2 cellular contexts compared by ENCODE assay signal in the genomic region with DNA sequence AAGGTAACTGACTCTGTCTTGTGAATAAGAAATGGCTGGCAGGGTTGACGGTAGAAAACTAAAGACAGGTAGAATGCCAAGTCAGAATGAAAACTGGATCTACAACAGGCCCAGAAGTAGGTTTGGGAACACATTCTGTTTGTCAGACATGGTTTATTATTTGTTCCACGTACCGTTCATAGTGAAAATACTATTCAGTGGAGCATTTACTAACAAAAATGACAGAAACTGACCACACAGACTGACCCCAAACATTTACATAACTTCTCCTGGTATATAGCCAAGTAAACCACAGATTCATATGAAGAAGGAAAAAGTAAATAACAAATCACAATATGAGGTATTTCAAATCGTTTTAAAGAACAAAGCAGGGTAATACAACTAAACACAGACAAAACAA.
A peak's percentile ranks its signal among the peaks of the same experiment; 100 is the strongest.
TF ChIP-seq lines count a peak whose summit lies in the region.

No MANE protein-coding gene starts in this region.

TF ChIP-seq in IMR-90, 13 proteins besides CTCF, POLR2A, EP300 and RAD21:
- TF ChIP-seq NFE2L2 (IDR thresholded peaks at IDR 0.05; ENCODE audit: low read depth, low read length) = no peak
TF ChIP-seq in IMR-90: peak in this region for 0.

TF ChIP-seq in GM12878, 131 proteins besides CTCF, POLR2A, EP300 and RAD21:
- TF ChIP-seq SRF (IDR thresholded peaks at IDR 0.05; ENCODE audit: low read depth in 2 of 2, low read length in 2 of 2) = no peak
- TF ChIP-seq, protein P1, sequence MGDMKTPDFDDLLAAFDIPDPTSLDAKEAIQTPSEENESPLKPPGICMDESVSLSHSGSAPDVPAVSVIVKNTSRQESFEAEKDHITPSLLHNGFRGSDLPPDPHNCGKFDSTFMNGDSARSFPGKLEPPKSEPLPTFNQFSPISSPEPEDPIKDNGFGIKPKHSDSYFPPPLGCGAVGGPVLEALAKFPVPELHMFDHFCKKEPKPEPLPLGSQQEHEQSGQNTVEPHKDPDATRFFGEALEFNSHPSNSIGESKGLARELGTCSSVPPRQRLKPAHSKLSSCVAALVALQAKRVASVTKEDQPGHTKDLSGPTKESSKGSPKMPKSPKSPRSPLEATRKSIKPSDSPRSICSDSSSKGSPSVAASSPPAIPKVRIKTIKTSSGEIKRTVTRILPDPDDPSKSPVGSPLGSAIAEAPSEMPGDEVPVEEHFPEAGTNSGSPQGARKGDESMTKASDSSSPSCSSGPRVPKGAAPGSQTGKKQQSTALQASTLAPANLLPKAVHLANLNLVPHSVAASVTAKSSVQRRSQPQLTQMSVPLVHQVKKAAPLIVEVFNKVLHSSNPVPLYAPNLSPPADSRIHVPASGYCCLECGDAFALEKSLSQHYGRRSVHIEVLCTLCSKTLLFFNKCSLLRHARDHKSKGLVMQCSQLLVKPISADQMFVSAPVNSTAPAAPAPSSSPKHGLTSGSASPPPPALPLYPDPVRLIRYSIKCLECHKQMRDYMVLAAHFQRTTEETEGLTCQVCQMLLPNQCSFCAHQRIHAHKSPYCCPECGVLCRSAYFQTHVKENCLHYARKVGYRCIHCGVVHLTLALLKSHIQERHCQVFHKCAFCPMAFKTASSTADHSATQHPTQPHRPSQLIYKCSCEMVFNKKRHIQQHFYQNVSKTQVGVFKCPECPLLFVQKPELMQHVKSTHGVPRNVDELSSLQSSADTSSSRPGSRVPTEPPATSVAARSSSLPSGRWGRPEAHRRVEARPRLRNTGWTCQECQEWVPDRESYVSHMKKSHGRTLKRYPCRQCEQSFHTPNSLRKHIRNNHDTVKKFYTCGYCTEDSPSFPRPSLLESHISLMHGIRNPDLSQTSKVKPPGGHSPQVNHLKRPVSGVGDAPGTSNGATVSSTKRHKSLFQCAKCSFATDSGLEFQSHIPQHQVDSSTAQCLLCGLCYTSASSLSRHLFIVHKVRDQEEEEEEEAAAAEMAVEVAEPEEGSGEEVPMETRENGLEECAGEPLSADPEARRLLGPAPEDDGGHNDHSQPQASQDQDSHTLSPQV (IDR thresholded peaks at IDR 0.05) = no peak
- TF ChIP-seq RUNX3 (IDR thresholded peaks at IDR 0.05; ENCODE audit: low read length) = peak; percentile 53; the same call in 1 of the 2 replicates
- no peak for TF ChIP-seq SMC3 (IDR thresholded peaks at IDR 0.05; ENCODE audit: borderline replicate concordance, low read length)
- no peak for TF ChIP-seq RAD51 (IDR thresholded peaks at IDR 0.05)
- TF ChIP-seq ZZZ3 (IDR thresholded peaks at IDR 0.05; ENCODE audit: control insufficient read depth, insufficient read length, low read depth) = no peak
- TF ChIP-seq, protein P2, sequence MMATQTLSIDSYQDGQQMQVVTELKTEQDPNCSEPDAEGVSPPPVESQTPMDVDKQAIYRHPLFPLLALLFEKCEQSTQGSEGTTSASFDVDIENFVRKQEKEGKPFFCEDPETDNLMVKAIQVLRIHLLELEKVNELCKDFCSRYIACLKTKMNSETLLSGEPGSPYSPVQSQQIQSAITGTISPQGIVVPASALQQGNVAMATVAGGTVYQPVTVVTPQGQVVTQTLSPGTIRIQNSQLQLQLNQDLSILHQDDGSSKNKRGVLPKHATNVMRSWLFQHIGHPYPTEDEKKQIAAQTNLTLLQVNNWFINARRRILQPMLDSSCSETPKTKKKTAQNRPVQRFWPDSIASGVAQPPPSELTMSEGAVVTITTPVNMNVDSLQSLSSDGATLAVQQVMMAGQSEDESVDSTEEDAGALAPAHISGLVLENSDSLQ (IDR thresholded peaks at IDR 0.05) = no peak
